In the genomic region with DNA sequence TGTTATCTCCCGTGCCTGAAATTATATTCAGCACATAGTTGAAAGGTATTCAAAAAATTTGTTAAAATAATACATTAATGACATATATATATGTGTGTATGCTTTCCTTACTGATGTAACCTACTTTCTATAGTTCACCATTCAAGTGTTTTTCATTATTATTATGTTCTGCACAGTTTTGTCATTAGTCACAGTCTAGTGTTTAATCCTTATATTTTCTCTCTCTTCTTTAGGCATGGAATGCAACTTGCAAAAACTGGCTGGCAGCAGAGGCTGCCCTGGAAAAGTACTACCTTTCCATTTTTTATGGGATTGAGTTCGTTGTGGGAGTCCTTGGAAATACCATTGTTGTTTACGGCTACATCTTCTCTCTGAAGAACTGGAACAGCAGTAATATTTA, we compare ENCODE assay signal across 17 cellular contexts. TPM values are rescaled to one million over a fixed set of nuclear protein-coding genes. Genes with fewer than 3 reads are reported as not detected.
"Had no signal": no experiment of that assay in that cellular context is flagged by ENCODE, and none has a peak within 500 bp of the region (broad histone marks: within the 10 kb centered on the region; RNA-seq: fewer than 3 reads in every experiment).

No MANE protein-coding gene starts in this region.

- H3K4me3 ChIP-seq: transverse colon had no signal

- H3K9me3 ChIP-seq: transverse colon had no signal

- FAIRE-seq: colon, endometrium had no signal

- DNase-seq: activated CD4-positive, alpha-beta T cell treated with anti-CD3 and anti-CD28 coated beads, Interleukin-2, amount 50 U/mL, for 4 hours; activated naive CD4-positive, alpha-beta T cell treated with anti-CD3 and anti-CD28 coated beads for 36 hours; activated T-cell treated with anti-CD3 and anti-CD28 coated beads, Interleukin-2, amount 50 U/mL, for 1 hour; islet precursor cell; naive B cell; posterior cingulate gyrus; stimulated activated CD4-positive, alpha-beta T cell treated with anti-CD3 and anti-CD28 coated beads, Interleukin-15, amount 100 ng/mL, for 24 hours; stimulated activated CD4-positive, alpha-beta T cell treated with anti-CD3 and anti-CD28 coated beads, Interleukin-4, amount 100 ng/mL, for 1 hour; stimulated activated naive CD8-positive, alpha-beta T cell treated with anti-CD3 and anti-CD28 coated beads, Interleukin-15, Interleukin-2, amounts not matched to agents 100 U/mL and 50 U/mL, for 24 hours; T-helper 1 cell; T1000; transverse colon had no signal

- H3K27me3 ChIP-seq: transverse colon had no signal

- H3K36me3 Mint-ChIP-seq: naive B cell had no signal

- H3K36me3 ChIP-seq: transverse colon had no signal

- ATAC-seq: activated CD4-positive, CD25-positive, alpha-beta regulatory T cell treated with anti-CD3 and anti-CD28 coated beads, Interleukin-2, amount 50 U/mL, for 24 hours had no signal

- H3K9me3 Mint-ChIP-seq: activated naive CD4-positive, alpha-beta T cell treated with anti-CD3 and anti-CD28 coated beads for 36 hours; activated T-helper 2 cell treated with anti-CD3 and anti-CD28 coated beads, Interferon-gamma antibody, Interleukin-2, Interleukin-4, amounts not matched to agents 10 μg/mL and 5 μg/mL and 100 μg/mL, durations not matched to agents 14 hours and 24 hours and 36 hours had no signal

- H3K27ac Mint-ChIP-seq: activated naive CD4-positive, alpha-beta T cell treated with anti-CD3 and anti-CD28 coated beads for 36 hours had no signal

- H3K4me3 Mint-ChIP-seq: activated naive CD4-positive, alpha-beta T cell treated with anti-CD3 and anti-CD28 coated beads for 36 hours had no signal

- H3K27me3 Mint-ChIP-seq: naive B cell had no signal

RNA-seq across cellular contexts. Expression of a gene that starts 6.9 kb away (rescaled TPM):
- total RNA-seq: activated naive CD4-positive, alpha-beta T cell treated with anti-CD3 and anti-CD28 coated beads for 36 hours; activated T-helper 2 cell treated with anti-CD3 and anti-CD28 coated beads, Interferon-gamma antibody, Interleukin-2, Interleukin-4, amounts not matched to agents 10 μg/mL and 5 μg/mL and 100 μg/mL, durations not matched to agents 14 hours and 24 hours and 36 hours; lung microvascular endothelial cell had no signal
